In the genomic region with DNA sequence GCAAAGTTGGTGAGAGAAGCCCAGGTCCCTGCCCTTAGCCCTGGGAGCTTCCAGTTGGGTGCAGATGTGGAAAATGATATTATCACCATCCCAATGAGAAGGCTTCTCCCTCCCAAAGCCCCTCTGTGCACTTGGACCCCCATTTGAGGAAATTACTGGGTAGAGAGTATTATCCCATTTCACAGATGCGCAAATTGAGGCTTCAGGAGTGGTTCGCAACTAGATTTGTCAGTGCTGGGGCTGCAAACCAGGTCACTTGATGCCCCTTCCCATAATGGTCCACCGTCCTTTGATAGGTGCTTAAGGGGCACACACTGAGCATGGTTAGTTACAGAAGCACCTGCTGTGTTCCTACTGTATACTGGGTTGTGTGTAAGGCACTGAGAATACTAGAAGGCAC, we compare ENCODE assay signal across 29 cellular contexts. TPM values are rescaled to one million over a fixed set of nuclear protein-coding genes. Genes with fewer than 3 reads are reported as not detected.
"Had no signal": no experiment of that assay in that cellular context is flagged by ENCODE, and none has a peak within 500 bp of the region (broad histone marks: within the 10 kb centered on the region; RNA-seq: fewer than 3 reads in every experiment).

No MANE protein-coding gene starts in this region.

- FAIRE-seq: colon, islet of Langerhans had no signal

- H3K9me3 ChIP-seq: esophagus squamous epithelium, gastrocnemius medialis, heart right ventricle, left lung, lower lobe of right lung had no signal

- H3K27ac ChIP-seq: coronary artery, dorsolateral prefrontal cortex, epithelial cell of prostate, esophagus squamous epithelium, gastrocnemius medialis, heart right ventricle, left lung, lower lobe of right lung had no signal

- H3K27me3 ChIP-seq: dorsolateral prefrontal cortex had no signal

- H3K36me3 ChIP-seq: esophagus squamous epithelium, gastrocnemius medialis, heart right ventricle, left lung, lower lobe of right lung had no signal

- ATAC-seq: gastrocnemius medialis, heart right ventricle, left cardiac atrium, left lung, left ventricle myocardium superior, lower lobe of right lung had no signal

- H3K4me3 ChIP-seq: coronary artery, dorsolateral prefrontal cortex, esophagus squamous epithelium, gastrocnemius medialis, heart right ventricle, left lung, lower lobe of right lung had no signal

- H3K4me1 ChIP-seq: gastrocnemius medialis, heart right ventricle, left lung, lower lobe of right lung had no signal

- DNase-seq: dermis blood vessel endothelial cell; dorsolateral prefrontal cortex; effector CD4-positive, alpha-beta T cell; effector memory CD4-positive, alpha-beta T cell; erythroblast; esophagus squamous epithelium; foreskin melanocyte; gastrocnemius medialis; glutamatergic neuron; head of caudate nucleus; heart right ventricle; hippocampal formation; left cardiac atrium; left lung; left ventricle myocardium superior; lower lobe of right lung; mesendoderm; midbrain had no signal

RNA-seq across cellular contexts. Expression of gene FOXN1, which starts 14.3 kb away (rescaled TPM):
- total RNA-seq: cerebellum, dermis blood vessel endothelial cell, dorsolateral prefrontal cortex, gastrocnemius medialis, glomerular endothelial cell, heart right ventricle, kidney epithelial cell, left cardiac atrium, left ventricle myocardium superior, lung microvascular endothelial cell, mononuclear cell had no signal
- polyA plus RNA-seq: heart right ventricle had no signal

RNA-seq across cellular contexts. Expression of gene SLC13A2, which starts 18.4 kb away (rescaled TPM):
- total RNA-seq: cerebellum, dermis blood vessel endothelial cell, esophagus mucosa, esophagus squamous epithelium, glomerular endothelial cell, heart right ventricle, kidney epithelial cell, left cardiac atrium, left lung, left ventricle myocardium superior, lower lobe of right lung, lung microvascular endothelial cell, mononuclear cell had no signal
- polyA plus RNA-seq: heart right ventricle, keratinocyte had no signal
